Comparison of ENCODE assay signal across 16 cellular contexts in genomic region chr2:29573602-29574001, GRCh38.
DNase-seq lines count a peak whose midpoint lies in the region; FAIRE-seq and TF ChIP-seq lines count a peak whose summit lies in the region.
"Had no signal": no experiment of that assay in that cellular context is flagged by ENCODE, and none has a peak within 500 bp of the region (broad histone marks: within the 10 kb centered on the region; RNA-seq: fewer than 3 reads in every experiment).

No MANE protein-coding gene starts in this region.

- no peaks in the 10 kb centered on the region for H3K36me3 ChIP-seq in bronchial epithelial cell (ENCODE audit: control insufficient read depth, insufficient read depth, low read length)
- H3K36me3 ChIP-seq: BLaER1 treated with 17β-estradiol and CSF1 and Interleukin-3, amounts not matched to agents 10 nM and 100 nM had no signal

- FAIRE-seq in bronchial epithelial cell (lab: Jason Lieb, UNC) = no peak
- FAIRE-seq: GM12891, GM19239, H54 had no signal

- peak; percentile 2 for DNase-seq in LHCN-M2 (ENCODE audit: low read depth)
- DNase-seq in bronchial epithelial cell (ENCODE audit: low read depth) = peak; percentile 34
- DNase-seq in osteocyte (ENCODE audit: extremely low spot score, unreplicated experiment) = peak; percentile 3
- DNase-seq in NCI-H524 (lab: John Stamatoyannopoulos, UW) = no peak
- no peak for DNase-seq in GOT3 (lab: John Stamatoyannopoulos, UW)
- DNase-seq in glomerular visceral epithelial cell (ENCODE audit: extremely low spot score) = no peak
- DNase-seq: Calu3; CD8-positive, alpha-beta T cell; DMS79 treated with DMSO at 0.1 percent for 48 hours; GM23248; HCEC 1CT had no signal

- TF ChIP-seq CTCF in bronchial epithelial cell (IDR thresholded peaks at IDR 0.05; ENCODE audit: insufficient read depth, low read length, severe bottlenecking) (no peak), osteocyte (IDR thresholded peaks at IDR 0.05) (no peak)

- no peak overlapping the region for H3K4me3 Mint-ChIP-seq in osteocyte (ENCODE audit: unreplicated experiment)
- H3K4me3 Mint-ChIP-seq: B cell; CD8-positive, alpha-beta T cell had no signal

- no peak overlapping the region for H3K4me3 ChIP-seq in bronchial epithelial cell (ENCODE audit: low read depth, low read length)
- H3K4me3 ChIP-seq: BLaER1 treated with 17β-estradiol and CSF1 and Interleukin-3, amounts not matched to agents 10 nM and 100 nM; GM23248 had no signal

- H3K4me1 Mint-ChIP-seq in osteocyte (ENCODE audit: unreplicated experiment) = no peaks in the 10 kb centered on the region
- H3K4me1 Mint-ChIP-seq: B cell had no signal

- peaks cover 5% of the 10 kb centered on the region for H3K27me3 Mint-ChIP-seq in osteocyte (ENCODE audit: unreplicated experiment)

- H3K27ac Mint-ChIP-seq in osteocyte (ENCODE audit: unreplicated experiment) = no peak overlapping the region
- H3K27ac Mint-ChIP-seq: B cell; CD8-positive, alpha-beta T cell had no signal

- no peaks in the 10 kb centered on the region for H3K9me3 Mint-ChIP-seq in osteocyte (ENCODE audit: unreplicated experiment)
- H3K9me3 Mint-ChIP-seq: CD8-positive, alpha-beta T cell had no signal

- no peaks in the 10 kb centered on the region for H3K36me3 Mint-ChIP-seq in osteocyte (ENCODE audit: unreplicated experiment)
- H3K36me3 Mint-ChIP-seq: CD8-positive, alpha-beta T cell had no signal

- H3K27me3 ChIP-seq in bronchial epithelial cell (ENCODE audit: control insufficient read depth, insufficient read depth, low read length) = no peaks in the 10 kb centered on the region
- H3K27me3 ChIP-seq: BLaER1 treated with 17β-estradiol and CSF1 and Interleukin-3, amounts not matched to agents 10 nM and 100 nM had no signal

Comparison
In these comparisons a context has a peak if more than half of its experiments do, and no peak if none do; other contexts are left out.
1. DNase-seq: peak in LHCN-M2 (single experiment), bronchial epithelial cell (single experiment) and osteocyte (single experiment); none in NCI-H524 (0 of 2), GOT3 (single experiment) and glomerular visceral epithelial cell (single experiment).